In the genomic region with DNA sequence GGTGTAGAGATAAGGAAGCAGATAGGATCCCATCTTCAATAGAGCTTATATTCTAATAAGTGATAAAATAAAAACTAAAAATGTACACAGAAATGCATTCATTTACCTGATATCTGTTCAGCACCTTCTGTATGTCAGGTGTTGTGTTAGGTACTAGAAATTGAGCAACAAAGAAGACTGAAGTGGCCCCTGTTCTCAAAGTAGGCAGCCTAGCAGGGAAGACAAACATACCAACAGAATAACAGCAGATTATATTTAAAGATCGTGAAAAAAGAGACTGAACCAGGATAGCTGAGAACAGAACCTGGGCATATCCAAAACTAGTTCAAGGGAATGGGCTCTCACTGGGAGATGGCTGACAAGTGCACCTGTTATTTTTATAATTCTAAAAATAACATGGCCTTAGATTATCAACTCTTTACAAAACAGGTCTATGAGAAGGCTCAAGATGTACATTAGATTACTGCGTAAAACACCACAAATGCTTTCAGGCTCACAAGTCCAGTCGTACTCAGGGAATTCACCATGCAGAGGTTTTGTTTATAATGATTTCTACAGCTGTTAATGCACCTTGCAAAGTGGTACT, we compare ENCODE assay signal across 1 cellular context.
TF ChIP-seq lines count a peak whose summit lies in the region.

No MANE protein-coding gene starts in this region.

TF ChIP-seq in SK-N-SH treated with all-trans-retinoic acid at 6 μM for 48 hours, 23 proteins besides CTCF, POLR2A, EP300 and RAD21 (continued from another document):
- TF ChIP-seq ZFP3 (CRISPR knock-in tag; IDR thresholded peaks at IDR 0.05) (no peak), GLIS3 (CRISPR knock-in tag; IDR thresholded peaks at IDR 0.05) (no peak), ZNF70 (CRISPR knock-in tag; IDR thresholded peaks at IDR 0.05) (no peak), TCF4 (CRISPR knock-in tag; IDR thresholded peaks at IDR 0.05; ENCODE audit: borderline replicate concordance) (no peak), TOX (CRISPR knock-in tag; IDR thresholded peaks at IDR 0.05; ENCODE audit: borderline replicate concordance) (no peak), ISL1 (CRISPR knock-in tag; IDR thresholded peaks at IDR 0.05) (no peak)
